16 cellular contexts compared by ENCODE assay signal in the genomic region with DNA sequence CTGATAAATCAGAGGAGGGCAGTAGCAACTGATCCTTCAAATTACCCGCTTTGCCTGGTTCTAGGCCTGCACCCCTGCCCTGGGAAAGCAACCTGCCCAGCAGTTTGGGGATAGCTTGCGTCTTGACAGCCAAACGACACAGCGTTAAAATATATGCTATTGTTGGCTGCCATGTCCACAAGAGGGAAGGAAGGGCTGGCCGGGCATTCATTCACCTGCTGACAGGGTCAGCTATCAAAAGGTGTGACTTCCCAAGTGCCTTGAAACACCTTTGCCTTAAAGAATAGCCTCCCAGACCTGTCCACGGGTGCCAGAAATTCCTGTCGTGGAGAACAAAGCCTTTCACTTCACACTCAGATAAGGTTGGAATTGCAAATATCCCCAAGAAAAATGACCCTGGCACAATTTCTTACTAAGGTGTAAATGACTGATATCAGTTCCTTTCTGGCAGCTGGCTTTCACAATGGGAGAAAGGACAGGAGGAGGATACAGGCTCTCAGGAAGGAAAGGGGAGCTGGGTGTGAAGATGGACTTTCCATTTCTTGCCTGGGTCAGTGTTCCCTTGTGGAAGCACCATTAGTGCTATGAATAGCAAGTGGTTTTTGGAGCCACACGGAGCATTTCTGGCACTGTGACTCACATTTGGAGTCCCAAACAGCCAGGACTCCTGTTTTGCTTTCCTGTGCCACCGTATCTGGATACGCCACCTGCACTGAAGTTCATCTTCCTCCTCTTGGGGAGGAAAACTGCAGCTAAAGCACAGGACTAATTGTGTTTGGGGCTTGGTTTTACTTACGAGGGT. TPM values are rescaled to one million over a fixed set of nuclear protein-coding genes. Genes with fewer than 3 reads are reported as not detected.
DNase-seq lines count a peak whose midpoint lies in the region; ATAC-seq and TF ChIP-seq lines count a peak whose summit lies in the region.
"Had no signal": no experiment of that assay in that cellular context is flagged by ENCODE, and none has a peak within 500 bp of the region (broad histone marks: within the 10 kb centered on the region; RNA-seq: fewer than 3 reads in every experiment).

No MANE protein-coding gene starts in this region.

- H3K27ac Mint-ChIP-seq in Calu3 (ENCODE audit: unreplicated experiment) (peak overlapping the region; percentile 77), chondrocyte (ENCODE audit: unreplicated experiment) (no peak overlapping the region)
- H3K27ac Mint-ChIP-seq: CD4-positive, alpha-beta T cell had no signal

- DNase-seq in Calu3 (no peak), SJCRH30 (no peak), lung microvascular endothelial cell (ENCODE audit: low read depth in 2 of 2) (peak; percentile 20 to 31), gastrocnemius medialis (no peak), chondrocyte (ENCODE audit: low spot score) (no peak)
- no peak for DNase-seq in activated CD4-positive, alpha-beta T cell treated with anti-CD3 and anti-CD28 coated beads for 4 hours
- DNase-seq: AML-193; CD4-positive, alpha-beta T cell; DND-41; H9; Kasumi-1; NCI-H1417; NCI-H524 treated with DMSO at 0.1 percent for 48 hours had no signal

- peaks cover 22% of the 10 kb centered on the region; the same call in 1 of the 2 replicates for H3K36me3 ChIP-seq in SJCRH30
- H3K36me3 ChIP-seq in gastrocnemius medialis: no peaks in the 10 kb centered on the region

- no peaks in the 10 kb centered on the region for H3K27me3 Mint-ChIP-seq in Calu3 (ENCODE audit: unreplicated experiment)
- no peaks in the 10 kb centered on the region for H3K27me3 Mint-ChIP-seq in chondrocyte (ENCODE audit: low read depth)

- TF ChIP-seq POLR2A in gastrocnemius medialis (IDR thresholded peaks at IDR 0.05): no peak

- H3K36me3 Mint-ChIP-seq in Calu3 (ENCODE audit: insufficient read depth, unreplicated experiment): peaks cover 100% of the 10 kb centered on the region
- no peaks in the 10 kb centered on the region for H3K36me3 Mint-ChIP-seq in chondrocyte (ENCODE audit: low read depth)

- peak overlapping the region; percentile 95; the same call in 1 of the 2 replicates for H3K27ac ChIP-seq in SJCRH30
- H3K27ac ChIP-seq in gastrocnemius medialis: no peak overlapping the region

- H3K4me1 Mint-ChIP-seq in Calu3 (ENCODE audit: low read depth, unreplicated experiment): peaks cover 26% of the 10 kb centered on the region
- H3K4me1 Mint-ChIP-seq in chondrocyte (ENCODE audit: low read depth): peaks cover 25% of the 10 kb centered on the region

- intact Hi-C loops in Calu3 (cut with micrococcal nuclease; ENCODE audit: unreplicated experiment): no loop called here
- intact Hi-C loops in gastrocnemius medialis (cut with DNase I; ENCODE audit: low total_unique reads): no loop called here

- no peak overlapping the region for H3K4me3 ChIP-seq in SJCRH30
- no peak overlapping the region for H3K4me3 ChIP-seq in gastrocnemius medialis

- H3K9me3 Mint-ChIP-seq in Calu3 (ENCODE audit: low read depth, unreplicated experiment) (no peaks in the 10 kb centered on the region), chondrocyte (ENCODE audit: low read depth) (no peaks in the 10 kb centered on the region)
- H3K9me3 Mint-ChIP-seq: CD4-positive, alpha-beta T cell; H9 had no signal

- H3K4me1 ChIP-seq in SJCRH30 (peaks cover 44% of the 10 kb centered on the region), gastrocnemius medialis (peaks cover 22 to 41% of the 10 kb centered on the region in 2 donors)

- ATAC-seq in gastrocnemius medialis: peak; percentile 42 to 49
- no peak for ATAC-seq in GM21786 (IDR thresholded peaks at IDR 0.05; ENCODE audit: unreplicated experiment)
- ATAC-seq in HG03457 (IDR thresholded peaks at IDR 0.05; ENCODE audit: unreplicated experiment): no peak

- H3K27me3 ChIP-seq in SJCRH30: no peaks in the 10 kb centered on the region
- H3K27me3 ChIP-seq in gastrocnemius medialis: no peaks in the 10 kb centered on the region

- H3K4me3 Mint-ChIP-seq in Calu3 (ENCODE audit: low read depth, unreplicated experiment): no peak overlapping the region
- H3K4me3 Mint-ChIP-seq in chondrocyte (ENCODE audit: unreplicated experiment): no peak overlapping the region
- H3K4me3 Mint-ChIP-seq: CD4-positive, alpha-beta T cell; H9 had no signal

- in situ Hi-C loops in gastrocnemius medialis (cut with MboI; ENCODE audit: low sequenced_read_pairs in 4 of 4): no loop called here

- TF ChIP-seq CTCF in Calu3 (IDR thresholded peaks at IDR 0.05; ENCODE audit: unreplicated experiment): no peak
- TF ChIP-seq CTCF in gastrocnemius medialis (IDR thresholded peaks at IDR 0.05 in 4 of 5, conservative IDR thresholded peaks at IDR 0.05 in 1 of 5): no peak
- TF ChIP-seq CTCF in chondrocyte (IDR thresholded peaks at IDR 0.05): no peak

- H3K9me3 ChIP-seq in SJCRH30 (replicated peaks): no peaks in the 10 kb centered on the region
- no peaks in the 10 kb centered on the region for H3K9me3 ChIP-seq in gastrocnemius medialis

- BruUV-seq in Calu3 (replicated peaks; lab: Mats Ljungman, UMichigan): no TSS peak

- CTCF ChIA-PET in Calu3 (lab: Charles Lee): interaction anchor here (0.8 kb wide), 1 partner anchor 31 kb away, joined by 3 read pairs; no protein-coding TSS in a partner anchor

RNA-seq across cellular contexts. Expression of a gene that starts 19.2 kb away (rescaled TPM):
- total RNA-seq in Calu3 (2022): 666 and 983 TPM in 2 replicates
- total RNA-seq in SJCRH30 (2014; rRNA removed; shearing (Covaris generic)): 148 and 154 TPM in 2 replicates
- total RNA-seq in lung microvascular endothelial cell: 16.1 and 22.2 TPM in 2 replicates
- 10 to 100 TPM in 2 of 4 donors, 1 to 10 TPM in 2; 5.8 to 33.9 (median 15.1) TPM for total RNA-seq in gastrocnemius medialis
- 0.51 to 0.55 TPM in 2 of 3 replicates, not detected in the other for total RNA-seq in chondrocyte
- total RNA-seq: CD4-positive, alpha-beta T cell; OCI-LY7 had no signal

RNA-seq across cellular contexts. Expression of a gene that starts 20.3 kb away (rescaled TPM):
- total RNA-seq in Calu3 (2022) (20.1 and 21.3 TPM in 2 replicates), lung microvascular endothelial cell (4.4 and 4.8 TPM in 2 replicates), gastrocnemius medialis (1 to 10 TPM in 3 of 4 donors, under 1 TPM in 1; 0.87 to 5.6 (median 1.7) TPM), chondrocyte (6.0 to 11.3 TPM (median 10.1 TPM) in 3 replicates)
- total RNA-seq in SJCRH30 (2014; rRNA removed; shearing (Covaris generic)): 5.5 and 5.8 TPM in 2 replicates

Comparison
In these comparisons a context has a peak if more than half of its experiments do, and no peak if none do; other contexts are left out.
1. DNase-seq: peak in lung microvascular endothelial cell (2 of 2); none in Calu3 (single experiment), SJCRH30 (0 of 2), gastrocnemius medialis (0 of 2), activated CD4-positive, alpha-beta T cell treated with anti-CD3 and anti-CD28 coated beads for 4 hours (0 of 2) and chondrocyte (single experiment).
2. ATAC-seq: peak in gastrocnemius medialis (2 of 2); none in GM21786 (single experiment) and HG03457 (single experiment).